Comparison of ENCODE assay signal across 1 cellular context in genomic region chr20:3045816-3046676, GRCh38.
A peak's percentile ranks its signal among the peaks of the same experiment; 100 is the strongest.
TF ChIP-seq lines count a peak whose summit lies in the region.

MRPS26 (plus strand) TSS chr20:3046052; CDS start chr20:3046069, 17 bp downstream.

TF ChIP-seq in K562, 482 proteins besides CTCF, POLR2A, EP300 and RAD21 (continued from another document and continues in another):
- no peak for TF ChIP-seq PRDM10 (IDR thresholded peaks at IDR 0.05; ENCODE audit: partially characterized antibody)
- no peak for TF ChIP-seq CLOCK (CRISPR knock-in tag; IDR thresholded peaks at IDR 0.05; ENCODE audit: borderline replicate concordance)
- no peak for TF ChIP-seq AFF1 (IDR thresholded peaks at IDR 0.05; ENCODE audit: low read depth in 1 of 2, partially characterized antibody in 2 of 2)
- TF ChIP-seq POLR2H (tag; IDR thresholded peaks at IDR 0.05; ENCODE audit: low read depth): no peak; the same call in 1 of the 2 replicates
- no peak for TF ChIP-seq NEUROD1 (IDR thresholded peaks at IDR 0.05; ENCODE audit: borderline replicate concordance, low read depth, low read length, partially characterized antibody)
- no peak for TF ChIP-seq MTF1 (CRISPR knock-in tag; IDR thresholded peaks at IDR 0.05; ENCODE audit: borderline replicate concordance)
- TF ChIP-seq UBTF (IDR thresholded peaks at IDR 0.05; ENCODE audit: borderline replicate concordance in 1 of 2, low read depth in 2 of 2, low read length in 2 of 2): peak in 1 of 2 experiments; percentile 73; a peak in 1 of 4 replicates
- TF ChIP-seq GMEB1 (CRISPR knock-in tag; IDR thresholded peaks at IDR 0.05): peak; percentile 76
- peak; percentile 40 to 51; a peak in 2 of 4 replicates for TF ChIP-seq SIN3A (IDR thresholded peaks at IDR 0.05; ENCODE audit: borderline replicate concordance in 2 of 2, control insufficient read depth in 1 of 2, low read depth in 2 of 2, low read length in 2 of 2)
- no peak for TF ChIP-seq POLR3G (IDR thresholded peaks at IDR 0.05; ENCODE audit: extremely low read depth, insufficient read length, insufficient replicate concordance)
- TF ChIP-seq NR2C2 (CRISPR knock-in tag; IDR thresholded peaks at IDR 0.05): peak; percentile 91
- TF ChIP-seq NR2C2 (tag; IDR thresholded peaks at IDR 0.05): peak; percentile 98
- peak; percentile 71 for TF ChIP-seq ETV5 (CRISPR knock-in tag; IDR thresholded peaks at IDR 0.05; ENCODE audit: low read depth)
- TF ChIP-seq CREM (IDR thresholded peaks at IDR 0.05; ENCODE audit: low read depth): peak; percentile 67
- no peak for TF ChIP-seq MCM5 (IDR thresholded peaks at IDR 0.05; ENCODE audit: low read depth)
- TF ChIP-seq NRF1 (conservative IDR thresholded peaks at IDR 0.05 in 1 of 2, IDR thresholded peaks at IDR 0.05 in 1 of 2): peak; percentile 56 to 63
- TF ChIP-seq GATAD2B (IDR thresholded peaks at IDR 0.05; ENCODE audit: borderline replicate concordance): 0 out of 2 replicates have a peak, but pooled peaks have one; percentile 32
- TF ChIP-seq ZBTB11 (CRISPR knock-in tag; IDR thresholded peaks at IDR 0.05): peak in 2 of 3 experiments; percentile 12 to 71; a peak in 1 of 6 replicates
- no peak for TF ChIP-seq SMARCC2 (IDR thresholded peaks at IDR 0.05; ENCODE audit: low read depth)
- TF ChIP-seq ELK1 (CRISPR knock-in tag; IDR thresholded peaks at IDR 0.05): 0 out of 2 replicates have a peak, but pooled peaks have one; percentile 59
- TF ChIP-seq RBFOX2 (IDR thresholded peaks at IDR 0.05; ENCODE audit: low read depth, low read length): peak; percentile 88
- peak; percentile 14 to 60 for TF ChIP-seq E2F6 (IDR thresholded peaks at IDR 0.05; ENCODE audit: borderline replicate concordance in 1 of 2, extremely low read depth in 1 of 2, insufficient read depth in 1 of 2, insufficient read length in 1 of 2, low read depth in 1 of 2, low read length in 1 of 2, poor library complexity in 1 of 2, severe bottlenecking in 1 of 2)
- no peak for TF ChIP-seq AFF4 (CRISPR knock-in tag; IDR thresholded peaks at IDR 0.05)
